33 cellular contexts compared by ENCODE assay signal in the genomic region with DNA sequence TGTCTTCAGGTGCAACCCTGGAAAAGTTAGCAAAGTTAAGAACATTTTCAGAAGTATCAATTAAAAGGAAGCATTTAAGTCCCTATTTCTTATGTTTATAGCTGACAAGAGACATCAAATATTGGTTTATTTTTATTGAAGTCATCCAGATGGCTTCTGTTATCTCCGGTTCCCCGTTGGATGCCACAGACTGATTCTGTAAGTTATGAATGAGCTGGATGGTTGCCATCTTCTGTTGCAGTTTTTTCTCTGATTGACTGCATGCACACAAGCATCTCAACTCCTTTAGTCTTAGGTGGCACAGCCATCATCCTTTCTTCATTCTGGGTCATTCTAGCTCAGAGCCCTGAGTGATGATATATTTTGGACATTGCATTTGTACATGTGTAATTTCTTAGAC. TPM values are rescaled to one million over a fixed set of nuclear protein-coding genes. Genes with fewer than 3 reads are reported as not detected.
"Had no signal": no experiment of that assay in that cellular context is flagged by ENCODE, and none has a peak within 500 bp of the region (broad histone marks: within the 10 kb centered on the region; RNA-seq: fewer than 3 reads in every experiment).

No MANE protein-coding gene starts in this region.

- H3K4me1 Mint-ChIP-seq: stimulated activated memory B cell treated with anti-CD40 and anti-IgM and Interleukin-4, amounts not matched to agents 10 μg/mL and 1 μg/mL and 100 μg/mL, for 72 hours; stimulated activated naive CD8-positive, alpha-beta T cell treated with anti-CD3 and anti-CD28 coated beads, Interleukin-15, amount 100 ng/mL, for 72 hours had no signal

- H3K27me3 Mint-ChIP-seq: stimulated activated memory B cell treated with anti-CD40 and anti-IgM and Interleukin-4, amounts not matched to agents 10 μg/mL and 1 μg/mL and 100 μg/mL, for 72 hours had no signal

- H3K4me3 ChIP-seq: breast epithelium, esophagus muscularis mucosa, gastrocnemius medialis, pancreas, prostate gland, skin epidermis, upper lobe of right lung had no signal

- FAIRE-seq: endothelial cell of umbilical vein, kidney, pancreas had no signal

- H3K9me3 ChIP-seq: breast epithelium, esophagus muscularis mucosa, gastrocnemius medialis, pancreas, prostate gland, upper lobe of right lung had no signal

- H3K27ac Mint-ChIP-seq: naive thymus-derived CD4-positive, alpha-beta T cell; stimulated activated memory B cell treated with anti-CD40 and anti-IgM and Interleukin-4, amounts not matched to agents 10 μg/mL and 1 μg/mL and 100 μg/mL, for 72 hours; stimulated activated naive CD8-positive, alpha-beta T cell treated with anti-CD3 and anti-CD28 coated beads, Interleukin-15, amount 100 ng/mL, for 72 hours; T-helper 1 cell treated with Interleukin-12 subunit alpha and Interleukin-12 subunit beta and Interleukin-4 antibody, amounts not matched to agents 30 μg/mL and 1 μg/mL, for 36 hours had no signal

- ATAC-seq: activated CD4-positive, CD25-positive, alpha-beta regulatory T cell treated with anti-CD3 and anti-CD28 coated beads, Interleukin-2, amount 50 U/mL, for 24 hours; gastrocnemius medialis; left colon; stimulated activated memory B cell treated with anti-CD40 and anti-IgM and Interleukin-4, amounts not matched to agents 10 μg/mL and 1 μg/mL and 100 μg/mL, for 72 hours; stimulated activated naive CD8-positive, alpha-beta T cell treated with anti-CD3 and anti-CD28 coated beads, Interleukin-15, amount 100 ng/mL, for 72 hours had no signal

- H3K36me3 ChIP-seq: breast epithelium, esophagus muscularis mucosa, gastrocnemius medialis, pancreas, prostate gland, upper lobe of right lung, WERI-Rb-1 had no signal

- H3K4me1 ChIP-seq: breast epithelium, esophagus muscularis mucosa, gastrocnemius medialis, pancreas, prostate gland, upper lobe of right lung had no signal

- H3K27me3 ChIP-seq: breast epithelium, esophagus muscularis mucosa, gastrocnemius medialis, pancreas, upper lobe of right lung had no signal

- H3K4me3 Mint-ChIP-seq: naive thymus-derived CD4-positive, alpha-beta T cell; stimulated activated memory B cell treated with anti-CD40 and anti-IgM and Interleukin-4, amounts not matched to agents 10 μg/mL and 1 μg/mL and 100 μg/mL, for 72 hours; stimulated activated naive CD8-positive, alpha-beta T cell treated with anti-CD3 and anti-CD28 coated beads, Interleukin-15, amount 100 ng/mL, for 72 hours; T-helper 1 cell treated with Interleukin-12 subunit alpha and Interleukin-12 subunit beta and Interleukin-4 antibody, amounts not matched to agents 30 μg/mL and 1 μg/mL, for 36 hours had no signal

- H3K27ac ChIP-seq: breast epithelium, esophagus muscularis mucosa, gastrocnemius medialis, pancreas, prostate gland, skin epidermis, upper lobe of right lung, WERI-Rb-1 had no signal

- DNase-seq: activated CD4-positive, alpha-beta T cell treated with anti-CD3 and anti-CD28 coated beads for 48 hours; activated CD4-positive, alpha-beta T cell treated with anti-CD3 and anti-CD28 coated beads, Interleukin-2, amount 50 U/mL, for 48 hours; activated CD8-positive, alpha-beta memory T cell treated with anti-CD3 and anti-CD28 coated beads for 24 hours; activated gamma-delta T cell; activated naive CD4-positive, alpha-beta T cell treated with anti-CD3 and anti-CD28 coated beads, Interleukin-2, amount 50 U/mL, for 16 hours; amygdala; central memory CD4-positive, alpha-beta T cell; gastrocnemius medialis; hippocampal formation; kidney; left colon; midbrain; naive thymus-derived CD4-positive, alpha-beta T cell; pancreas; retina; stimulated activated CD4-positive, alpha-beta T cell treated with anti-CD3 and anti-CD28 coated beads, Interleukin-4, amount 100 ng/mL, for 4 hours; stimulated activated CD8-positive, alpha-beta memory T cell treated with anti-CD3 and anti-CD28 coated beads, Interleukin-4, amount 100 ng/mL, for 48 hours; stimulated activated naive CD8-positive, alpha-beta T cell treated with anti-CD3 and anti-CD28 coated beads, Interleukin-15, amount 100 ng/mL, for 72 hours; substantia nigra; T1000; upper lobe of right lung; WERI-Rb-1 had no signal

- H3K9me3 Mint-ChIP-seq: stimulated activated memory B cell treated with anti-CD40 and anti-IgM and Interleukin-4, amounts not matched to agents 10 μg/mL and 1 μg/mL and 100 μg/mL, for 72 hours; stimulated activated naive CD8-positive, alpha-beta T cell treated with anti-CD3 and anti-CD28 coated beads, Interleukin-15, amount 100 ng/mL, for 72 hours; T-helper 1 cell treated with Interleukin-12 subunit alpha and Interleukin-12 subunit beta and Interleukin-4 antibody, amounts not matched to agents 30 μg/mL and 1 μg/mL, for 36 hours had no signal

- H3K36me3 Mint-ChIP-seq: naive thymus-derived CD4-positive, alpha-beta T cell; stimulated activated memory B cell treated with anti-CD40 and anti-IgM and Interleukin-4, amounts not matched to agents 10 μg/mL and 1 μg/mL and 100 μg/mL, for 72 hours had no signal

RNA-seq across cellular contexts. Expression of a gene that starts 10.6 kb away (rescaled TPM):
- total RNA-seq: endothelial cell of umbilical vein; liver; mammary epithelial cell; naive thymus-derived CD4-positive, alpha-beta T cell had no signal
- polyA plus RNA-seq: endothelial cell of umbilical vein; liver; mammary epithelial cell; naive thymus-derived CD4-positive, alpha-beta T cell; neural cell had no signal
